In genomic region chr16:89565506-89566372, GRCh38 we compare ENCODE assay signal across 9 cellular contexts. TPM values are rescaled to one million over a fixed set of nuclear protein-coding genes. Genes with fewer than 3 reads are reported as not detected.
DNase-seq lines count a peak whose midpoint lies in the region; ATAC-seq and TF ChIP-seq lines count a peak whose summit lies in the region.
"Had no signal": no experiment of that assay in that cellular context is flagged by ENCODE, and none has a peak within 500 bp of the region (broad histone marks: within the 10 kb centered on the region; RNA-seq: fewer than 3 reads in every experiment).

No MANE protein-coding gene starts in this region.

- peak overlapping the region; percentile 79 for H3K4me3 Mint-ChIP-seq in CD4-positive, alpha-beta T cell

- H3K9me3 ChIP-seq in CD4-positive, alpha-beta T cell (ENCODE audit: control insufficient read depth, low read length) = no peaks in the 10 kb centered on the region
- H3K9me3 ChIP-seq in adipocyte (ENCODE audit: control insufficient read depth, low read length) = no peaks in the 10 kb centered on the region

- H3K27ac ChIP-seq in CD4-positive, alpha-beta T cell (ENCODE audit: low read depth, low read length) = no peak overlapping the region

- H3K27ac Mint-ChIP-seq in CD4-positive, alpha-beta T cell = peak overlapping the region; percentile 82

- no peaks in the 10 kb centered on the region for H3K9me3 Mint-ChIP-seq in CD4-positive, alpha-beta T cell

- H3K9ac ChIP-seq in adipocyte (ENCODE audit: low read length) = peak overlapping the region; percentile 99

- intact Hi-C loops in CD4-positive, alpha-beta T cell (cut with DNase I, micrococcal nuclease) = no loop called here

- H3K4me3 ChIP-seq in adipocyte (ENCODE audit: low read length) = peak overlapping the region; percentile 64

- peaks cover 45% of the 10 kb centered on the region for H3K4me1 ChIP-seq in adipocyte (ENCODE audit: control insufficient read depth, insufficient read depth, low read length)

- peak; percentile 57 for ATAC-seq in CD4-positive, alpha-beta T cell (ENCODE audit: poor library complexity)
- ATAC-seq in HG02970 (IDR thresholded peaks at IDR 0.05; ENCODE audit: low FRiP score, unreplicated experiment) (peak; percentile 42), HG02588 (IDR thresholded peaks at IDR 0.05; ENCODE audit: unreplicated experiment) (no peak), GM21526 (IDR thresholded peaks at IDR 0.05; ENCODE audit: low FRiP score, unreplicated experiment) (no peak)

- H3K4me1 Mint-ChIP-seq in CD4-positive, alpha-beta T cell (ENCODE audit: low read depth) = peaks cover 52% of the 10 kb centered on the region

- peak; percentile 25 for TF ChIP-seq CTCF in CD4-positive, alpha-beta T cell (IDR thresholded peaks at IDR 0.05)

- peaks cover 38% of the 10 kb centered on the region for H3K36me3 ChIP-seq in adipocyte (ENCODE audit: control insufficient read depth, insufficient read depth, low read length, severe bottlenecking)

- peaks cover 51% of the 10 kb centered on the region for H3K36me3 Mint-ChIP-seq in CD4-positive, alpha-beta T cell (ENCODE audit: low read depth)

- H3K27me3 Mint-ChIP-seq in CD4-positive, alpha-beta T cell = no peaks in the 10 kb centered on the region

- POLR2A ChIA-PET in CD4-positive, alpha-beta T cell (lab: Charles Lee) = interaction anchor here (0.9 to 1.2 kb wide), 2 partner anchors 76 to 318 kb away, joined by 3 read pairs; no protein-coding TSS in a partner anchor

- H3K27me3 ChIP-seq in CD4-positive, alpha-beta T cell (ENCODE audit: control insufficient read depth, insufficient read depth, low read length) = no peaks in the 10 kb centered on the region
- peaks cover 12% of the 10 kb centered on the region for H3K27me3 ChIP-seq in adipocyte (replicated peaks; ENCODE audit: control insufficient read depth, insufficient read depth, low read length)

- CTCF ChIA-PET in CD4-positive, alpha-beta T cell (lab: Charles Lee) = no interaction called here

- peak in 5 of 10 experiments; percentile 24 to 57 (median 32) for DNase-seq in CD4-positive, alpha-beta T cell
- DNase-seq in SHP77 treated with DMSO at 0.1 percent for 48 hours (lab: John Stamatoyannopoulos, UW) (peak; percentile 30), adipocyte (ENCODE audit: low read depth) (peak; percentile 64), iPS DF 4.7 (ENCODE audit: extremely low read depth, low spot score) (peak; percentile 41)
- DNase-seq in stimulated activated CD4-positive, alpha-beta T cell treated with anti-CD3 and anti-CD28 coated beads, Interleukin-12 subunit alpha, Interleukin-12 subunit beta, amount 100 ng/mL, for 4 hours = peak; percentile 60

RNA-seq across cellular contexts. Expression of gene RPL13, which starts 5.3 kb away (rescaled TPM):
- total RNA-seq in CD4-positive, alpha-beta T cell = 1,000 to 10,000 TPM; 4,971 to 5,051 TPM

RNA-seq across cellular contexts. Expression of gene CPNE7, which starts 9.8 kb away (rescaled TPM):
- total RNA-seq in CD4-positive, alpha-beta T cell = 1 to 10 TPM; 1.0 to 1.3 TPM
- total RNA-seq: urinary bladder had no signal

RNA-seq across cellular contexts. Expression of gene DPEP1, which starts 47.7 kb away (rescaled TPM):
- total RNA-seq in CD4-positive, alpha-beta T cell = not detected

RNA-seq across cellular contexts. Expression of gene SPG7, which starts 57.5 kb away (rescaled TPM):
- total RNA-seq in CD4-positive, alpha-beta T cell = 100 to 1,000 TPM; 163 to 167 TPM

Comparison
In these comparisons a context has a peak if more than half of its experiments do, and no peak if none do; other contexts are left out.
1. ATAC-seq: peak in CD4-positive, alpha-beta T cell (single experiment) and HG02970 (single experiment); none in HG02588 (single experiment) and GM21526 (single experiment).